ENCODE assay signal across 20 cellular contexts in the genomic region with DNA sequence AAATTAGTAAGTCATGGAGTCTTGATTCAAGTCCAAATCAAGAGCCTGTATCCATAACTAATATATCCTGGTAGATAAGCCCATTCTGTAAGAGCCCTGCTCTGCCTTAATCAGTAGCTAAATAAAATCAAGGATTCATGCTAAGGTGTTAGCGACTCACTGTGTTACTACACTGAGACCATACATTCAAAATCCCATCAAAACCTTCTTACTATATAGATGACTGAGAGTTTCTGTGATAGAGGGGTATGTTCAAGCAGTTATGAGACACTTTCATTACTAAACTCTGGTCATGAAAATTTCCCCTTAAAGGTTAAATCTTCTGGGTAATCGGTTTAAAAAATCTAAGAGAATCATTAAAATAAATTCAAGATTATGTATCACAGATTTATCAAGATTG.
DNase-seq lines count a peak whose midpoint lies in the region; ATAC-seq and TF ChIP-seq lines count a peak whose summit lies in the region.
"Had no signal": no experiment of that assay in that cellular context is flagged by ENCODE, and none has a peak within 500 bp of the region (broad histone marks: within the 10 kb centered on the region; RNA-seq: fewer than 3 reads in every experiment).

No MANE protein-coding gene starts in this region.

- intact Hi-C loops in OCI-LY7 (cut with micrococcal nuclease; ENCODE audit: unreplicated experiment) = no loop called here

- no peaks in the 10 kb centered on the region for H3F3A ChIP-seq in GM23248 (ENCODE audit: insufficient read depth)

- no peak overlapping the region for H3K9ac ChIP-seq in GM23248

- H3K9me2 ChIP-seq in GM23248 (ENCODE audit: insufficient read depth) (no peaks in the 10 kb centered on the region), OCI-LY7 (ENCODE audit: insufficient read depth, low read length) (no peaks in the 10 kb centered on the region)

- no peaks in the 10 kb centered on the region for H3K27me3 Mint-ChIP-seq in effector memory CD8-positive, alpha-beta T cell
- H3K27me3 Mint-ChIP-seq: CD4-positive, alpha-beta memory T cell; T-cell had no signal

- no peaks in the 10 kb centered on the region for H3K27me3 ChIP-seq in GM23248 (replicated peaks; ENCODE audit: insufficient read depth)

- no peak overlapping the region for H3K4me2 ChIP-seq in GM23248 (ENCODE audit: unreplicated experiment)
- H3K4me2 ChIP-seq in OCI-LY7 (ENCODE audit: low read length) = no peak overlapping the region

- H3K4me1 ChIP-seq in GM23248 (ENCODE audit: insufficient read depth) (no peaks in the 10 kb centered on the region), OCI-LY7 (ENCODE audit: insufficient read depth, low read length, poor library complexity, severe bottlenecking) (no peaks in the 10 kb centered on the region)
- H3K4me1 ChIP-seq: HAP-1 had no signal

- DNase-seq in GM23248 (no peak), HK-2 (ENCODE audit: unreplicated experiment) (no peak), OCI-LY7 (ENCODE audit: low spot score) (no peak)
- no peak for DNase-seq in effector memory CD8-positive, alpha-beta T cell
- DNase-seq: 8988T; CD4-positive, alpha-beta memory T cell; DMS79; Karpas-422; NCI-H1092 treated with DMSO at 0.1 percent for 48 hours; NCI-H2081 treated with DMSO at 0.1 percent for 48 hours; NCI-H524; Right ventricle myocardium superior; T-cell; T-helper 9 cell had no signal

- H3K36me3 ChIP-seq in GM23248 (ENCODE audit: low read depth) = no peaks in the 10 kb centered on the region
- H3K36me3 ChIP-seq in OCI-LY7 (ENCODE audit: insufficient read depth, low read length) = no peaks in the 10 kb centered on the region
- H3K36me3 ChIP-seq: HAP-1 had no signal

- peaks cover 3% of the 10 kb centered on the region for H3K36me3 Mint-ChIP-seq in effector memory CD8-positive, alpha-beta T cell (ENCODE audit: insufficient read depth)
- H3K36me3 Mint-ChIP-seq: CD4-positive, alpha-beta memory T cell; T-cell had no signal

- TF ChIP-seq CTCF in OCI-LY7 (conservative IDR thresholded peaks at IDR 0.05; ENCODE audit: low read length) = no peak

- no peaks in the 10 kb centered on the region for H3K4me1 Mint-ChIP-seq in effector memory CD8-positive, alpha-beta T cell (ENCODE audit: low read depth in 2 of 2)
- H3K4me1 Mint-ChIP-seq: CD4-positive, alpha-beta memory T cell; T-cell had no signal

- H3K4me3 ChIP-seq in GM23248 (no peak overlapping the region), OCI-LY7 (ENCODE audit: low read depth, low read length, poor library complexity, severe bottlenecking) (no peak overlapping the region)
- H3K4me3 ChIP-seq: HAP-1, SK-N-MC had no signal

- POLR2A ChIA-PET in OCI-LY7 (lab: Charles Lee) = interaction anchor here (0.7 kb wide), 1 partner anchor 71 kb away, joined by 5 read pairs; no protein-coding TSS in a partner anchor

- peaks cover 0 to 5% of the 10 kb centered on the region in 2 donors for H3K9me3 Mint-ChIP-seq in effector memory CD8-positive, alpha-beta T cell

- in situ Hi-C loops in GM23248 (cut with MboI) = no loop called here

- BruUV-seq in OCI-LY7 (replicated peaks; lab: Mats Ljungman, UMichigan) = no TSS peak

- H3K27ac ChIP-seq in GM23248 (no peak overlapping the region), OCI-LY7 (ENCODE audit: low read depth, low read length, poor library complexity, severe bottlenecking) (no peak overlapping the region)
- H3K27ac ChIP-seq: SK-N-MC had no signal

- peak; percentile 46 for ATAC-seq in GM18498 (IDR thresholded peaks at IDR 0.05; ENCODE audit: unreplicated experiment)
- ATAC-seq in GM19395 (IDR thresholded peaks at IDR 0.05; ENCODE audit: unreplicated experiment) = peak; percentile 38
- ATAC-seq in HG02763 (IDR thresholded peaks at IDR 0.05; ENCODE audit: unreplicated experiment) = peak; percentile 26
- ATAC-seq in HG03354 (IDR thresholded peaks at IDR 0.05; ENCODE audit: poor library complexity, severe bottlenecking, unreplicated experiment) = peak; percentile 53
- ATAC-seq in effector memory CD8-positive, alpha-beta T cell (replicated peaks) = no peak
- ATAC-seq: T-cell had no signal

- no peaks in the 10 kb centered on the region for H3K9me3 ChIP-seq in GM23248 (ENCODE audit: low read depth)
- no peaks in the 10 kb centered on the region for H3K9me3 ChIP-seq in OCI-LY7 (ENCODE audit: low read length)
- H3K9me3 ChIP-seq: HAP-1 had no signal

- 11 to 12% methylated on average over 2 of the region's 2 CpGs for WGBS in GM23248 (ENCODE audit: low coverage in 1 of 2, low lambda C conversion rate in 2 of 2, missing lambda C conversion rate in 2 of 2), 2 experiments

- H3K79me2 ChIP-seq in GM23248 (ENCODE audit: insufficient read depth) (no peaks in the 10 kb centered on the region), OCI-LY7 (ENCODE audit: insufficient read depth, low read depth, low read length) (no peaks in the 10 kb centered on the region)

- no peak overlapping the region for H3K27ac Mint-ChIP-seq in effector memory CD8-positive, alpha-beta T cell
- H3K27ac Mint-ChIP-seq: CD4-positive, alpha-beta memory T cell; T-cell had no signal

- CTCF ChIA-PET in OCI-LY7 (lab: Charles Lee; ENCODE audit: unreplicated experiment) = no interaction called here

- H4K20me1 ChIP-seq in GM23248 (ENCODE audit: insufficient read depth) (no peaks in the 10 kb centered on the region), OCI-LY7 (ENCODE audit: insufficient read depth, low read length) (no peaks in the 10 kb centered on the region)

- H2AFZ ChIP-seq in GM23248 = no peak overlapping the region
- no peak overlapping the region for H2AFZ ChIP-seq in OCI-LY7 (ENCODE audit: low read length)

- no peak overlapping the region for H3K4me3 Mint-ChIP-seq in effector memory CD8-positive, alpha-beta T cell
- H3K4me3 Mint-ChIP-seq: CD4-positive, alpha-beta memory T cell; T-cell had no signal
